Comparison of ENCODE assay signal across 8 cellular contexts in genomic region chr19:29672933-29673336, GRCh38. TPM values are rescaled to one million over a fixed set of nuclear protein-coding genes. Genes with fewer than 3 reads are reported as not detected.
DNase-seq lines count a peak whose midpoint lies in the region; ATAC-seq and TF ChIP-seq lines count a peak whose summit lies in the region.

No MANE protein-coding gene starts in this region.

- no peaks in the 10 kb centered on the region for H3K9me3 Mint-ChIP-seq in activated CD4-positive, alpha-beta T cell treated with anti-CD3 and anti-CD28 coated beads for 36 hours (ENCODE audit: low read depth)

- H3K27me3 ChIP-seq in left ventricle myocardium inferior (ENCODE audit: low read depth) = no peaks in the 10 kb centered on the region

- intact Hi-C loops in activated CD4-positive, alpha-beta T cell treated with anti-CD3 and anti-CD28 coated beads for 36 hours (cut with DNase I, micrococcal nuclease) = loop anchor here (1.0 to 5.0 kb wide), 8 partner anchors 7 to 164 kb away; partner anchors contain the start of gene POP4 (in 1 of the 2)
- intact Hi-C loops in left ventricle myocardium inferior (cut with micrococcal nuclease) = no loop called here

- no peaks in the 10 kb centered on the region for H3K9me3 ChIP-seq in left ventricle myocardium inferior (replicated peaks)

- peak overlapping the region; percentile 96 for H3K27ac Mint-ChIP-seq in activated CD4-positive, alpha-beta T cell treated with anti-CD3 and anti-CD28 coated beads for 36 hours

- H3K4me1 ChIP-seq in left ventricle myocardium inferior = peaks cover 98% of the 10 kb centered on the region

- CTCF ChIA-PET in activated CD4-positive, alpha-beta T cell treated with anti-CD3 and anti-CD28 coated beads for 36 hours (lab: Charles Lee) = interaction anchor here (0.6 to 4.0 kb wide), 12 partner anchors 9 to 66 kb away, joined by 3 to 41 read pairs (median 14); partner anchors contain the start of gene POP4

- peaks cover 29% of the 10 kb centered on the region for H3K36me3 ChIP-seq in left ventricle myocardium inferior

- peaks cover 93% of the 10 kb centered on the region for H3K4me1 Mint-ChIP-seq in activated CD4-positive, alpha-beta T cell treated with anti-CD3 and anti-CD28 coated beads for 36 hours

- TF ChIP-seq CTCF in left ventricle myocardium inferior (IDR thresholded peaks at IDR 0.05; ENCODE audit: borderline replicate concordance) = no peak

- H3K27me3 Mint-ChIP-seq in activated CD4-positive, alpha-beta T cell treated with anti-CD3 and anti-CD28 coated beads for 36 hours = no peaks in the 10 kb centered on the region

- H3K27ac ChIP-seq in left ventricle myocardium inferior (replicated peaks) = peak overlapping the region; percentile 98

- peak; percentile 93 for DNase-seq in activated CD4-positive, alpha-beta T cell treated with anti-CD3 and anti-CD28 coated beads for 36 hours
- DNase-seq in left ventricle myocardium inferior = no peak
- DNase-seq in stimulated activated CD8-positive, alpha-beta memory T cell treated with anti-CD3 and anti-CD28 coated beads, Interleukin-7, amount 100 ng/mL, for 1 hour (ENCODE audit: low read depth in 2 of 2) = peak; percentile 68 to 74
- no peak for DNase-seq in NCI-H1417 treated with DMSO at 0.1 percent for 48 hours (lab: John Stamatoyannopoulos, UW)
- DNase-seq in iPS-NIHi7 (ENCODE audit: extremely low spot score) = no peak
- no peak for DNase-seq in C1 segment of cervical spinal cord (lab: John Stamatoyannopoulos, UW)
- no peak for DNase-seq in dermis blood vessel endothelial cell

- ATAC-seq in GM21529 (IDR thresholded peaks at IDR 0.05; ENCODE audit: unreplicated experiment) = peak; percentile 45
- ATAC-seq in activated CD4-positive, alpha-beta T cell treated with anti-CD3 and anti-CD28 coated beads for 36 hours = peak; percentile 74

- peaks cover 50% of the 10 kb centered on the region for H3K36me3 Mint-ChIP-seq in activated CD4-positive, alpha-beta T cell treated with anti-CD3 and anti-CD28 coated beads for 36 hours (ENCODE audit: low read depth)

- H3K4me3 Mint-ChIP-seq in activated CD4-positive, alpha-beta T cell treated with anti-CD3 and anti-CD28 coated beads for 36 hours = peak overlapping the region; percentile 59

- POLR2A ChIA-PET in activated CD4-positive, alpha-beta T cell treated with anti-CD3 and anti-CD28 coated beads for 36 hours (lab: Charles Lee) = interaction anchor here (0.8 to 2.4 kb wide), 4 partner anchors 9 to 67 kb away, joined by 3 to 13 read pairs (median 4); partner anchors contain the start of gene POP4

- no peak overlapping the region for H3K4me3 ChIP-seq in left ventricle myocardium inferior

RNA-seq across cellular contexts. Expression of gene PLEKHF1, which starts 7.7 kb away (rescaled TPM):
- total RNA-seq in activated CD4-positive, alpha-beta T cell treated with anti-CD3 and anti-CD28 coated beads for 36 hours = 10 to 100 TPM; 25.4 to 26.6 TPM
- total RNA-seq in left ventricle myocardium inferior = 27.8 TPM
- 12.3 and 14.2 TPM in 2 replicates for total RNA-seq in dermis blood vessel endothelial cell

RNA-seq across cellular contexts. Expression of gene C19orf12, which starts 42.1 kb away (rescaled TPM):
- total RNA-seq in activated CD4-positive, alpha-beta T cell treated with anti-CD3 and anti-CD28 coated beads for 36 hours = 10 to 100 TPM; 26.7 to 35.7 TPM
- total RNA-seq in left ventricle myocardium inferior = 48.6 TPM
- 25.7 and 29.8 TPM in 2 replicates for total RNA-seq in dermis blood vessel endothelial cell

Comparison
In these comparisons a context has a peak if more than half of its experiments do, and no peak if none do; other contexts are left out.
1. DNase-seq: peak in activated CD4-positive, alpha-beta T cell treated with anti-CD3 and anti-CD28 coated beads for 36 hours (single experiment) and stimulated activated CD8-positive, alpha-beta memory T cell treated with anti-CD3 and anti-CD28 coated beads, Interleukin-7, amount 100 ng/mL, for 1 hour (2 of 2); none in left ventricle myocardium inferior (single experiment), NCI-H1417 treated with DMSO at 0.1 percent for 48 hours (single experiment), iPS-NIHi7 (single experiment), C1 segment of cervical spinal cord (0 of 14) and dermis blood vessel endothelial cell (single experiment).